ENCODE assay signal across 12 cellular contexts in the genomic region with DNA sequence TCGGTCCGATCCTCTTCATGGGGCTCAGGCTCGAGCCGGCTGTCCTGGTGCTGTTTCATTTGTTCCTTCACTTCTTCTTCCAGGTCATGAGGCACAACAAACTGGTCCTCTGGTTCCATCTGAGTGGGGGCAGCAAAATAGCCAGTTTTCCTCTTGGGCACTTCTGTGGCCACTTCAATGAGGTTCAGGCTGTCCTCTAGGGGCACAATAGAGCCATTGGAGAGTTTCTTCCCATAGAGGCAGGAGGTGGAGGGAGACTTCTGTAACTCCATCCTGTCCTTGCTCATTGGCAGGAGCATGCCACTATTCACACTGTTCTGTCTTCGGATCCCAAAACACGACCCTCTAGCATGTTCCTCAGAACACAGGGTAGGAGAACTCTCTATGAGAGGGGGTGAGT. TPM values are rescaled to one million over a fixed set of nuclear protein-coding genes. Genes with fewer than 3 reads are reported as not detected.
DNase-seq lines count a peak whose midpoint lies in the region; ATAC-seq, FAIRE-seq and TF ChIP-seq lines count a peak whose summit lies in the region.
"Had no signal": no experiment of that assay in that cellular context is flagged by ENCODE, and none has a peak within 500 bp of the region (broad histone marks: within the 10 kb centered on the region; RNA-seq: fewer than 3 reads in every experiment).

No MANE protein-coding gene starts in this region.

- no peak for FAIRE-seq in keratinocyte (lab: Jason Lieb, UNC)

- H4K20me1 ChIP-seq in keratinocyte (ENCODE audit: control insufficient read depth, extremely low read depth, insufficient read depth, low read length): no peaks in the 10 kb centered on the region

- H3K27ac Mint-ChIP-seq in WTC11: no peak overlapping the region; the same call in 1 of the 2 replicates
- H3K27ac Mint-ChIP-seq: memory B cell had no signal

- H3K4me3 Mint-ChIP-seq in WTC11: no peak overlapping the region
- H3K4me3 Mint-ChIP-seq: memory B cell had no signal

- H2AFZ ChIP-seq in keratinocyte (ENCODE audit: control insufficient read depth, low read length): no peak overlapping the region

- peak; percentile 80 for ATAC-seq in WTC11
- no peak for ATAC-seq in HG03521 (IDR thresholded peaks at IDR 0.05; ENCODE audit: unreplicated experiment)

- TF ChIP-seq CTCF in AG10803 (conservative IDR thresholded peaks at IDR 0.05; ENCODE audit: low read length) (peak; percentile 43), WTC11 (IDR thresholded peaks at IDR 0.05) (0 out of 2 replicates have a peak, but pooled peaks have one; percentile 23), keratinocyte (optimal IDR thresholded peaks at IDR 0.05 in 1 of 3, IDR thresholded peaks at IDR 0.05 in 1 of 3, conservative IDR thresholded peaks at IDR 0.05 in 1 of 3; ENCODE audit: extremely low read depth in 1 of 3, insufficient read depth in 2 of 3, low read length in 3 of 3) (peak; percentile 30 to 61 (median 40)), stomach (IDR thresholded peaks at IDR 0.05) (no peak)

- H3K27ac ChIP-seq in keratinocyte (ENCODE audit: control insufficient read depth, insufficient read depth, low read length): no peak overlapping the region
- no peak overlapping the region for H3K27ac ChIP-seq in stomach
- H3K27ac ChIP-seq: testis had no signal

- no peak for TF ChIP-seq EP300 in stomach (IDR thresholded peaks at IDR 0.05)

- H3K9me1 ChIP-seq in keratinocyte (ENCODE audit: control insufficient read depth, extremely low read depth, insufficient read depth, low read length): no peaks in the 10 kb centered on the region

- DNase-seq in AG10803 (ENCODE audit: low read depth) (no peak), HCEC 1CT (peak; percentile 4), WTC11 (ENCODE audit: low spot score) (no peak), keratinocyte (ENCODE audit: low read depth, low spot score) (no peak), stomach (no peak), germinal center (ENCODE audit: low spot score) (no peak)
- DNase-seq in stimulated activated CD4-positive, alpha-beta T cell treated with anti-CD3 and anti-CD28 coated beads, Interleukin-15, amount 100 ng/mL, for 24 hours: no peak
- DNase-seq: activated T-cell treated with anti-CD3 and anti-CD28 coated beads, Interleukin-2, amount 50 U/mL, for 48 hours; NCI-H146; testis had no signal

- H3K9me3 ChIP-seq in keratinocyte (ENCODE audit: control insufficient read depth, low read depth, low read length) (no peaks in the 10 kb centered on the region), stomach (no peaks in the 10 kb centered on the region)
- H3K9me3 ChIP-seq: testis had no signal

- CTCF ChIA-PET in WTC11 (lab: Charles Lee): no interaction called here

- H3K9me3 Mint-ChIP-seq in WTC11: no peaks in the 10 kb centered on the region
- H3K9me3 Mint-ChIP-seq: memory B cell had no signal

- no peak overlapping the region for H3K4me2 ChIP-seq in keratinocyte (ENCODE audit: control insufficient read depth, extremely low read depth, insufficient read depth, low read depth, low read length)

- H3K4me3 ChIP-seq in AG10803 (ENCODE audit: low read length): no peak overlapping the region
- H3K4me3 ChIP-seq in keratinocyte (ENCODE audit: control insufficient read depth in 2 of 3, extremely low read depth in 1 of 3, insufficient read depth in 2 of 3, low read depth in 1 of 3, low read length in 3 of 3): no peak overlapping the region
- no peak overlapping the region for H3K4me3 ChIP-seq in stomach
- H3K4me3 ChIP-seq: testis had no signal

- no peaks in the 10 kb centered on the region for H3K27me3 ChIP-seq in keratinocyte (ENCODE audit: control insufficient read depth, extremely low read depth, insufficient read depth, low read length)
- no peaks in the 10 kb centered on the region for H3K27me3 ChIP-seq in stomach
- H3K27me3 ChIP-seq: testis had no signal

- whole genome bisulfite sequencing in stomach, 5 donors: 86 to 94% (median 89%) methylated on average over 6 of the region's 6 CpGs

- no peak overlapping the region for H3K9ac ChIP-seq in keratinocyte (ENCODE audit: control insufficient read depth, extremely low read depth, insufficient read depth, low read length)

- intact Hi-C loops in stomach (cut with DNase I; ENCODE audit: low total_unique reads): no loop called here

- H3K79me2 ChIP-seq in keratinocyte (ENCODE audit: control insufficient read depth, insufficient read depth, low read length): no peaks in the 10 kb centered on the region

- peaks cover 40% of the 10 kb centered on the region for H3K36me3 Mint-ChIP-seq in WTC11

- dilution Hi-C loops in keratinocyte (cut with MboI; ENCODE audit: extremely low pct_ligation_motif_present, low sequenced_read_pairs): no loop called here

- H3K27me3 Mint-ChIP-seq in WTC11 (ENCODE audit: low read depth): no peaks in the 10 kb centered on the region
- H3K27me3 Mint-ChIP-seq: memory B cell had no signal

- H3K36me3 ChIP-seq in keratinocyte (ENCODE audit: control insufficient read depth in 2 of 2, extremely low read depth in 1 of 2, insufficient read depth in 2 of 2, low read length in 2 of 2): peaks cover 22% of the 10 kb centered on the region in 2 experiments
- H3K36me3 ChIP-seq in stomach: peaks cover 12 to 83% (median 60%) of the 10 kb centered on the region in 4 donors

- no peak for TF ChIP-seq POLR2A in stomach (IDR thresholded peaks at IDR 0.05)

- POLR2A ChIA-PET in WTC11 (lab: Charles Lee): no interaction called here

- H3K4me1 ChIP-seq in keratinocyte (ENCODE audit: control insufficient read depth, extremely low read depth, insufficient read depth, low read length) (no peaks in the 10 kb centered on the region), stomach (no peaks in the 10 kb centered on the region)
- H3K4me1 ChIP-seq: testis had no signal

- H3K4me1 Mint-ChIP-seq in WTC11: peaks cover 6% of the 10 kb centered on the region

TF ChIP-seq in WTC11, 78 proteins besides CTCF, POLR2A, EP300 and RAD21 (continues in another document):
- TF ChIP-seq, protein P1, sequence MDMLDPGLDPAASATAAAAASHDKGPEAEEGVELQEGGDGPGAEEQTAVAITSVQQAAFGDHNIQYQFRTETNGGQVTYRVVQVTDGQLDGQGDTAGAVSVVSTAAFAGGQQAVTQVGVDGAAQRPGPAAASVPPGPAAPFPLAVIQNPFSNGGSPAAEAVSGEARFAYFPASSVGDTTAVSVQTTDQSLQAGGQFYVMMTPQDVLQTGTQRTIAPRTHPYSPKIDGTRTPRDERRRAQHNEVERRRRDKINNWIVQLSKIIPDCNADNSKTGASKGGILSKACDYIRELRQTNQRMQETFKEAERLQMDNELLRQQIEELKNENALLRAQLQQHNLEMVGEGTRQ (CRISPR knock-in tag; IDR thresholded peaks at IDR 0.05): no peak
- TF ChIP-seq TEAD4 (CRISPR knock-in tag; IDR thresholded peaks at IDR 0.05) (no peak), ZNF423 (CRISPR knock-in tag; IDR thresholded peaks at IDR 0.05) (no peak), JAZF1 (CRISPR knock-in tag; IDR thresholded peaks at IDR 0.05) (no peak), FOXP4 (CRISPR knock-in tag; IDR thresholded peaks at IDR 0.05) (no peak)
- TF ChIP-seq, protein P2, sequence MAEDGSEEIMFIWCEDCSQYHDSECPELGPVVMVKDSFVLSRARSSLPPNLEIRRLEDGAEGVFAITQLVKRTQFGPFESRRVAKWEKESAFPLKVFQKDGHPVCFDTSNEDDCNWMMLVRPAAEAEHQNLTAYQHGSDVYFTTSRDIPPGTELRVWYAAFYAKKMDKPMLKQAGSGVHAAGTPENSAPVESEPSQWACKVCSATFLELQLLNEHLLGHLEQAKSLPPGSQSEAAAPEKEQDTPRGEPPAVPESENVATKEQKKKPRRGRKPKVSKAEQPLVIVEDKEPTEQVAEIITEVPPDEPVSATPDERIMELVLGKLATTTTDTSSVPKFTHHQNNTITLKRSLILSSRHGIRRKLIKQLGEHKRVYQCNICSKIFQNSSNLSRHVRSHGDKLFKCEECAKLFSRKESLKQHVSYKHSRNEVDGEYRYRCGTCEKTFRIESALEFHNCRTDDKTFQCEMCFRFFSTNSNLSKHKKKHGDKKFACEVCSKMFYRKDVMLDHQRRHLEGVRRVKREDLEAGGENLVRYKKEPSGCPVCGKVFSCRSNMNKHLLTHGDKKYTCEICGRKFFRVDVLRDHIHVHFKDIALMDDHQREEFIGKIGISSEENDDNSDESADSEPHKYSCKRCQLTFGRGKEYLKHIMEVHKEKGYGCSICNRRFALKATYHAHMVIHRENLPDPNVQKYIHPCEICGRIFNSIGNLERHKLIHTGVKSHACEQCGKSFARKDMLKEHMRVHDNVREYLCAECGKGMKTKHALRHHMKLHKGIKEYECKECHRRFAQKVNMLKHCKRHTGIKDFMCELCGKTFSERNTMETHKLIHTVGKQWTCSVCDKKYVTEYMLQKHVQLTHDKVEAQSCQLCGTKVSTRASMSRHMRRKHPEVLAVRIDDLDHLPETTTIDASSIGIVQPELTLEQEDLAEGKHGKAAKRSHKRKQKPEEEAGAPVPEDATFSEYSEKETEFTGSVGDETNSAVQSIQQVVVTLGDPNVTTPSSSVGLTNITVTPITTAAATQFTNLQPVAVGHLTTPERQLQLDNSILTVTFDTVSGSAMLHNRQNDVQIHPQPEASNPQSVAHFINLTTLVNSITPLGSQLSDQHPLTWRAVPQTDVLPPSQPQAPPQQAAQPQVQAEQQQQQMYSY (CRISPR knock-in tag; IDR thresholded peaks at IDR 0.05): no peak

RNA-seq across cellular contexts. Expression of gene MARVELD3, which starts 22.9 kb away (rescaled TPM):
- total RNA-seq in WTC11 (2021) (29.2 to 31.0 TPM (median 30.0 TPM) in 3 replicates), stomach (100 to 1,000 TPM in 1 of 5 donors, 10 to 100 TPM in 1, 1 to 10 TPM in 3; 1.2 to 480 (median 2.4) TPM)
- polyA plus RNA-seq in keratinocyte (11.4 to 17.8 TPM (median 11.6 TPM) in 3 replicates), stomach (1 to 10 TPM; 1.6 to 4.2 (median 2.1) TPM)
- 8.4 TPM for polyA plus RNA-seq in keratinocyte (2011; ENCODE audit: low read depth)
- polyA plus RNA-seq in keratinocyte (2011; cell fraction: cytosol; rRNA removed): 12.0 and 12.4 TPM in 2 replicates
- 26.6 and 28.3 TPM in 2 replicates for polyA plus RNA-seq in keratinocyte (2011; cell fraction: nucleus; rRNA removed)
- 11.6 and 15.9 TPM in 2 replicates for polyA plus RNA-seq in keratinocyte (2012; ENCODE audit: low replicate concordance)
- 7.5 to 20.3 TPM (median 13.0 TPM) in 3 replicates for polyA minus RNA-seq in keratinocyte
- polyA minus RNA-seq in keratinocyte (2011; cell fraction: cytosol; rRNA and poly(A)+ RNA removed): 15.3 TPM
- 13.9 and 16.4 TPM in 2 replicates for polyA minus RNA-seq in keratinocyte (2011; cell fraction: nucleus; rRNA and poly(A)+ RNA removed)

Comparison
In these comparisons a context has a peak if more than half of its experiments do, and no peak if none do; other contexts are left out.
1. CTCF ChIP-seq: peak in AG10803 (single experiment), WTC11 (single experiment) and keratinocyte (3 of 3); none in stomach (0 of 7).